In the genomic region with DNA sequence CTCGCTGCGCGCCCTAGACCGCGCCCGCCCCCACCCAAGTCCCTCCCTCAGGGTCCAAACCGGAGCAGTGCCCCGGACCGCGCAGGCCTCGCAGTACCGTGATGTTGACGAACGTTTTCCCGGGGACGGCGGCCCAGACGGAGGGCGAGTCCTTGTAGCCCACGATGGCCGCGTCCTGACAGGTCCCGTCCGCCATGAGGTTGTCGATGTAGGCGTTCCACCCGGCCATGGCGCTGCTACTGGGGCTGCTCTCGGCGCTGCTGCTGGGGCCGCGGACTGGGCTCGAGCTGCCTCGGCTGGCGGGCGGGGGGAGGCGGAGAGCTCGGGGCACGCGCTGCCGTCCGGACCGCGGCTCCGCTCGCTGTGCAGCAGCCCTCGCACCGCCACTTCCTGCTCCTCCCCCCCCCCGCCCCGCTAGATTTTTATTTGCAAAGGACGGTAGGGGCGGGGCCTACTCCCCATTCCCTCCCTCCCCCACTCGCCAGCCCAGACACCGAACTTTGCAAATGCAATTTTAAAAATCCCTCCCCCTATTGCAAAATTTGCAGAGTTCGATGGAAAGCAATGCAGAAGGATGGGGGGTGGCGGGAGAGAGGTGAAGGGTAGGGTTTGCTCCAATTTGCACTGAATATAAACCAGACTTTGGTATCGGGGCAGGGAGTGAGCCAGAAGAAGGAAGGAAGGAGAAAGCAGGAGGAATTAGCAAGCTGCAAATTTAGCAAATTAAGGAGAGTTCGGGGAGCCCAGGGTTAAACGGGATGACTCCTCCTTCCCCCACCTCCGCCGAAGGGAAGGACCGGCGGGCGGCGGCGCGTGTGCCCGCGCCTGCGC, we compare ENCODE assay signal across 8 cellular contexts. TPM values are rescaled to one million over a fixed set of nuclear protein-coding genes. Genes with fewer than 3 reads are reported as not detected.
DNase-seq lines count a peak whose midpoint lies in the region; ATAC-seq and TF ChIP-seq lines count a peak whose summit lies in the region.

Gene PFN1 (minus strand): TSS at position 365 of the 831 bp plus-strand sequence. CDS start 136 bp downstream, at position 229.

- H3K4me3 ChIP-seq in GM12864 (ENCODE audit: low read depth, low read length) (peak within 1 kb of the TSS; percentile 93), dorsolateral prefrontal cortex (peak within 1 kb of the TSS; percentile 68 to 98 (median 91)), right lobe of liver (peak within 1 kb of the TSS; percentile 86 to 100 (median 91))

- ATAC-seq in HG03378 (IDR thresholded peaks at IDR 0.05; ENCODE audit: unreplicated experiment) (peak; percentile 1), right lobe of liver (peak; percentile 57 to 74 (median 69)), HG03175 (IDR thresholded peaks at IDR 0.05; ENCODE audit: unreplicated experiment) (no peak)

- TF ChIP-seq CTCF in GM12864 (IDR thresholded peaks at IDR 0.05; ENCODE audit: low read depth, low read length, missing control alignments) (no peak), dorsolateral prefrontal cortex (IDR thresholded peaks at IDR 0.05 in 54 of 56, conservative IDR thresholded peaks at IDR 0.05 in 2 of 56; ENCODE audit: low read depth in 1 of 56, partially characterized antibody in 56 of 56) (peak in 1 of 56 donors; percentile 23), right lobe of liver (IDR thresholded peaks at IDR 0.05) (no peak)

- H3K36me3 ChIP-seq in right lobe of liver = peaks cover 0 to 26% (median 6%) of the 10 kb centered on the region in 4 donors

- H3K27ac ChIP-seq in dorsolateral prefrontal cortex (peak within 1 kb of the TSS; percentile 82 to 98 (median 96)), right lobe of liver (peak within 1 kb of the TSS; percentile 97 to 98 (median 97))

- H3K27me3 ChIP-seq in dorsolateral prefrontal cortex = peaks cover 0 to 3% (median 0%) of the 10 kb centered on the region in 45 donors
- no peaks in the 10 kb centered on the region for H3K27me3 ChIP-seq in right lobe of liver

- 0% methylated on average over 13 of the region's 70 CpGs for WGBS in right lobe of liver (ENCODE audit: insufficient coverage, low coverage, low lambda C conversion rate, missing lambda C conversion rate)

- intact Hi-C loops in dorsolateral prefrontal cortex (cut with DNase I) = loop anchor here (1.0 to 5.0 kb wide), 6 partner anchors 8 to 216 kb away; partner anchors contain the start of genes RNF167 (in 2 of the 2), SLC25A11 (in 2 of the 2), SPAG7 (in 2 of the 2) and CAMTA2 (in 1 of the 2)
- intact Hi-C loops in right lobe of liver (cut with DNase I) = no loop called here

- DNase-seq in GM12864 (ENCODE audit: low read depth) = peak; percentile 78
- peak; percentile 62 for DNase-seq in NCI-H774 (lab: John Stamatoyannopoulos, UW)
- DNase-seq in activated CD4-positive, alpha-beta T cell treated with anti-CD3 and anti-CD28 coated beads, Interleukin-2, amount 50 U/mL, for 48 hours = peak; percentile 92 to 93
- DNase-seq in dorsolateral prefrontal cortex = peak; percentile 60 to 84 (median 80)
- DNase-seq in right lobe of liver = peak; percentile 91 to 95 (median 94)
- peak; percentile 91 for DNase-seq in stimulated activated CD4-positive, alpha-beta T cell treated with anti-CD3 and anti-CD28 coated beads, Interleukin-4, amount 100 ng/mL, for 1 hour

- H3K9me3 ChIP-seq in right lobe of liver = no peaks in the 10 kb centered on the region

- TF ChIP-seq POLR2A in right lobe of liver (IDR thresholded peaks at IDR 0.05) = peak; percentile 97

- H3K4me1 ChIP-seq in right lobe of liver = peaks cover 0 to 35% (median 5%) of the 10 kb centered on the region in 4 donors

RNA-seq across cellular contexts. Expression of gene PFN1, which starts in this region (rescaled TPM):
- 100 to 1,000 TPM in 104 of 120 experiments, 10 to 100 TPM in 16; 84.4 to 206 (median 112) TPM for total RNA-seq in dorsolateral prefrontal cortex
- total RNA-seq in right lobe of liver = 1,000 to 10,000 TPM in 1 of 6 experiments, 100 to 1,000 TPM in 5; 221 to 1,037 (median 292) TPM

Comparison
In these comparisons a context has a peak if more than half of its experiments do, and no peak if none do; other contexts are left out.
1. intact Hi-C loops: an anchor here in dorsolateral prefrontal cortex (1.0 to 5.0 kb wide); none called in right lobe of liver.